In the genomic region with DNA sequence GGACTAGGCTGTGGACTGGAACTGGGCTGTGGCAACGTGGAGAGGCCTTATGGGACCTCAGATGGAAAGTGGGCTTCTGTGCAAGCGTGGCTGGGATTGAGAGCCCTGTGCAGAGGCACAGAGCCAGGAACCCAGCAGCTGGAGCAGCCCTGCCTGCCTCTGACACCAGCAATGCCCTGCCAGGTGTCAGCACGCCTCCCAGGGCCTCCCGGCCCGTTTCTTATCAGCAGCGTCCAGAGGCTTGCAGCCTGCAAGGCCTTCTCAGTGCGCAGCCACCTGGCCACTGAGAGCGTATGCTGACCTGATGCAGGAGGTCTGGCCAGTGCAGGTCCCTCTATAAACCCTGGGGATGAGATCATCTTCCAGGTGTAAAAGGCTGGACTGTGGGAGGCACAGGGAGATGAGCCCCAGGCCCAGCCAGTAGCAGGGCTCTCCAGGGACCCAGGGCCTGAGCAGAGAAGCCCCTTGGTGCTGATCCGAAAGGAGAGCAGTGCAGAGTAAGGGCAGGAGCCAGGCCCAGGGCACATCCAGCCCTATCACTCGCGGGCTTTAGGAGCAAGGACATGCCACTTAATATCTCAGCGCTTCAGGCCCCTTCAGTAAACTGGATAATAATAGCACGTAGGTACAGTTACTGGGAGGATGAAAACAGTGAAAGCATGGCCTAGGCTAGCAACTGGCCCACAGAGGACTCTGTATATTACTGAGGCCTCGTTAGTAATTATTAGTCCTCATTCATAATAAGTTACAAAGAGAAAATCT, we compare ENCODE assay signal across 1 cellular context.
TF ChIP-seq lines count a peak whose summit lies in the region.

No MANE protein-coding gene starts in this region.

TF ChIP-seq in H1, 55 proteins besides CTCF, POLR2A, EP300 and RAD21:
- TF ChIP-seq, protein P1, sequence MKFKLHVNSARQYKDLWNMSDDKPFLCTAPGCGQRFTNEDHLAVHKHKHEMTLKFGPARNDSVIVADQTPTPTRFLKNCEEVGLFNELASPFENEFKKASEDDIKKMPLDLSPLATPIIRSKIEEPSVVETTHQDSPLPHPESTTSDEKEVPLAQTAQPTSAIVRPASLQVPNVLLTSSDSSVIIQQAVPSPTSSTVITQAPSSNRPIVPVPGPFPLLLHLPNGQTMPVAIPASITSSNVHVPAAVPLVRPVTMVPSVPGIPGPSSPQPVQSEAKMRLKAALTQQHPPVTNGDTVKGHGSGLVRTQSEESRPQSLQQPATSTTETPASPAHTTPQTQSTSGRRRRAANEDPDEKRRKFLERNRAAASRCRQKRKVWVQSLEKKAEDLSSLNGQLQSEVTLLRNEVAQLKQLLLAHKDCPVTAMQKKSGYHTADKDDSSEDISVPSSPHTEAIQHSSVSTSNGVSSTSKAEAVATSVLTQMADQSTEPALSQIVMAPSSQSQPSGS (IDR thresholded peaks at IDR 0.05; ENCODE audit: low read length): no peak
- TF ChIP-seq SUZ12 (IDR thresholded peaks at IDR 0.05; ENCODE audit: low read length) (no peak), CHD1 (IDR thresholded peaks at IDR 0.05; ENCODE audit: low read depth, low read length) (no peak), EGR1 (IDR thresholded peaks at IDR 0.05; ENCODE audit: borderline replicate concordance, low read depth, low read length) (no peak), SP4 (IDR thresholded peaks at IDR 0.05; ENCODE audit: low read length) (no peak), JUN (IDR thresholded peaks at IDR 0.05; ENCODE audit: low read depth, low read length) (no peak), SP1 (IDR thresholded peaks at IDR 0.05; ENCODE audit: low read depth, low read length) (no peak), GABPA (IDR thresholded peaks at IDR 0.05; ENCODE audit: borderline replicate concordance, insufficient read depth, low read length) (no peak), NANOG (IDR thresholded peaks at IDR 0.05; ENCODE audit: insufficient read depth, low read depth, low read length, poor library complexity, severe bottlenecking) (no peak), BRCA1 (IDR thresholded peaks at IDR 0.05; ENCODE audit: low read depth, low read length) (no peak), HDAC2 (IDR thresholded peaks at IDR 0.05; ENCODE audit: borderline replicate concordance in 1 of 2, low read depth in 2 of 2, low read length in 2 of 2) (no peak), ZNF274 (IDR thresholded peaks at IDR 0.05; ENCODE audit: borderline replicate concordance, extremely low read depth, low read length) (no peak), POLR2AphosphoS5 (IDR thresholded peaks at IDR 0.05; ENCODE audit: low read depth, low read length) (no peak), ASH2L (IDR thresholded peaks at IDR 0.05; ENCODE audit: low read length) (no peak), KDM4A (IDR thresholded peaks at IDR 0.05; ENCODE audit: low read depth, low read length, severe bottlenecking) (no peak), EZH2 (IDR thresholded peaks at IDR 0.05; ENCODE audit: low read depth, low read length, severe bottlenecking) (no peak), FOSL1 (IDR thresholded peaks at IDR 0.05; ENCODE audit: insufficient read depth, low read depth, low read length) (no peak), GTF2F1 (IDR thresholded peaks at IDR 0.05; ENCODE audit: borderline replicate concordance, low read depth, low read length) (no peak)
- TF ChIP-seq, protein P2, sequence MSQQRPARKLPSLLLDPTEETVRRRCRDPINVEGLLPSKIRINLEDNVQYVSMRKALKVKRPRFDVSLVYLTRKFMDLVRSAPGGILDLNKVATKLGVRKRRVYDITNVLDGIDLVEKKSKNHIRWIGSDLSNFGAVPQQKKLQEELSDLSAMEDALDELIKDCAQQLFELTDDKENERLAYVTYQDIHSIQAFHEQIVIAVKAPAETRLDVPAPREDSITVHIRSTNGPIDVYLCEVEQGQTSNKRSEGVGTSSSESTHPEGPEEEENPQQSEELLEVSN (IDR thresholded peaks at IDR 0.05): no peak
